Comparison of ENCODE assay signal across 1 cellular context in the genomic region with DNA sequence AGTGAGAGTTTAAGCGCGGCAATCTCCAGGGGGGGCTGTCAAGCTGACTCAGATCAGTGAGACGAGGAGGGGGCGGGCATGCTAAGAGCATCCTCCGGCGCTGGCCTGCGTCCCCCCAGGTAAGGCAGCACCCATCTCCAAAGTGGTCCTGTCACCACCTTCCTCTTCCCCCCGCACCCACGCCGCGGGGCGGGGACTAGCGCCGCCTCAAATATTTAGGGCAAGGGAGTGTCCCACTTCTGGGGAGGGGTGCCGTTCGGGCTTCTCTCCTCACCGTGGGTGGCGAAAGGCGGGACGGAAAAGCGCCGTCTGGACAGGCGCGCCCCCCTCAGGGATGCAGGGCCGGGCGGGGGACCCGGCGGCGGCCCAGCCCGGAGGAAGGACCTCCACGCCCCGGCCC.
TF ChIP-seq lines count a peak whose summit lies in the region.

No MANE protein-coding gene starts in this region.

TF ChIP-seq in K562, 482 proteins besides CTCF, POLR2A, EP300 and RAD21 (continued from another document):
- TF ChIP-seq, protein P1, sequence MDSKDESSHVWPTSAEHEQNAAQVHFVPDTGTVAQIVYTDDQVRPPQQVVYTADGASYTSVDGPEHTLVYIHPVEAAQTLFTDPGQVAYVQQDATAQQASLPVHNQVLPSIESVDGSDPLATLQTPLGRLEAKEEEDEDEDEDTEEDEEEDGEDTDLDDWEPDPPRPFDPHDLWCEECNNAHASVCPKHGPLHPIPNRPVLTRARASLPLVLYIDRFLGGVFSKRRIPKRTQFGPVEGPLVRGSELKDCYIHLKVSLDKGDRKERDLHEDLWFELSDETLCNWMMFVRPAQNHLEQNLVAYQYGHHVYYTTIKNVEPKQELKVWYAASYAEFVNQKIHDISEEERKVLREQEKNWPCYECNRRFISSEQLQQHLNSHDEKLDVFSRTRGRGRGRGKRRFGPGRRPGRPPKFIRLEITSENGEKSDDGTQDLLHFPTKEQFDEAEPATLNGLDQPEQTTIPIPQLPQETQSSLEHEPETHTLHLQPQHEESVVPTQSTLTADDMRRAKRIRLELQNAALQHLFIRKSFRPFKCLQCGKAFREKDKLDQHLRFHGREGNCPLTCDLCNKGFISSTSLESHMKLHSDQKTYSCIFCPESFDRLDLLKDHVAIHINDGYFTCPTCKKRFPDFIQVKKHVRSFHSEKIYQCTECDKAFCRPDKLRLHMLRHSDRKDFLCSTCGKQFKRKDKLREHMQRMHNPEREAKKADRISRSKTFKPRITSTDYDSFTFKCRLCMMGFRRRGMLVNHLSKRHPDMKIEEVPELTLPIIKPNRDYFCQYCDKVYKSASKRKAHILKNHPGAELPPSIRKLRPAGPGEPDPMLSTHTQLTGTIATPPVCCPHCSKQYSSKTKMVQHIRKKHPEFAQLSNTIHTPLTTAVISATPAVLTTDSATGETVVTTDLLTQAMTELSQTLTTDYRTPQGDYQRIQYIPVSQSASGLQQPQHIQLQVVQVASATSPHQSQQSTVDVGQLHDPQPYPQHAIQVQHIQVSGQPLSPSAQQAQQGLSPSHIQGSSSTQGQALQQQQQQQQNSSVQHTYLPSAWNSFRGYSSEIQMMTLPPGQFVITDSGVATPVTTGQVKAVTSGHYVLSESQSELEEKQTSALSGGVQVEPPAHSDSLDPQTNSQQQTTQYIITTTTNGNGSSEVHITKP (IDR thresholded peaks at IDR 0.05; ENCODE audit: partially characterized antibody), result peak; percentile 29
- TF ChIP-seq JUN (IDR thresholded peaks at IDR 0.05; ENCODE audit: borderline replicate concordance, low read depth, low read length), result no peak
- TF ChIP-seq JUN (CRISPR knock-in tag; IDR thresholded peaks at IDR 0.05; ENCODE audit: borderline replicate concordance), result no peak
- no peak for TF ChIP-seq SMARCA4 (IDR thresholded peaks at IDR 0.05)
- TF ChIP-seq, protein P2, sequence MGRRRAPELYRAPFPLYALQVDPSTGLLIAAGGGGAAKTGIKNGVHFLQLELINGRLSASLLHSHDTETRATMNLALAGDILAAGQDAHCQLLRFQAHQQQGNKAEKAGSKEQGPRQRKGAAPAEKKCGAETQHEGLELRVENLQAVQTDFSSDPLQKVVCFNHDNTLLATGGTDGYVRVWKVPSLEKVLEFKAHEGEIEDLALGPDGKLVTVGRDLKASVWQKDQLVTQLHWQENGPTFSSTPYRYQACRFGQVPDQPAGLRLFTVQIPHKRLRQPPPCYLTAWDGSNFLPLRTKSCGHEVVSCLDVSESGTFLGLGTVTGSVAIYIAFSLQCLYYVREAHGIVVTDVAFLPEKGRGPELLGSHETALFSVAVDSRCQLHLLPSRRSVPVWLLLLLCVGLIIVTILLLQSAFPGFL (CRISPR knock-in tag; IDR thresholded peaks at IDR 0.05), result no peak
- TF ChIP-seq, protein P3, sequence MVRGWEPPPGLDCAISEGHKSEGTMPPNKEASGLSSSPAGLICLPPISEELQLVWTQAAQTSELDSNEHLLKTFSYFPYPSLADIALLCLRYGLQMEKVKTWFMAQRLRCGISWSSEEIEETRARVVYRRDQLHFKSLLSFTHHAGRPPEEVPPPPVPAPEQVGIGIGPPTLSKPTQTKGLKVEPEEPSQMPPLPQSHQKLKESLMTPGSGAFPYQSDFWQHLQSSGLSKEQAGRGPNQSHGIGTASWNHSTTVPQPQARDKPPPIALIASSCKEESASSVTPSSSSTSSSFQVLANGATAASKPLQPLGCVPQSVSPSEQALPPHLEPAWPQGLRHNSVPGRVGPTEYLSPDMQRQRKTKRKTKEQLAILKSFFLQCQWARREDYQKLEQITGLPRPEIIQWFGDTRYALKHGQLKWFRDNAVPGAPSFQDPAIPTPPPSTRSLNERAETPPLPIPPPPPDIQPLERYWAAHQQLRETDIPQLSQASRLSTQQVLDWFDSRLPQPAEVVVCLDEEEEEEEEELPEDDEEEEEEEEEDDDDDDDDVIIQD (CRISPR knock-in tag; IDR thresholded peaks at IDR 0.05), result no peak
- no peak for TF ChIP-seq MAFF (IDR thresholded peaks at IDR 0.05; ENCODE audit: low read length)
